In the genomic region with DNA sequence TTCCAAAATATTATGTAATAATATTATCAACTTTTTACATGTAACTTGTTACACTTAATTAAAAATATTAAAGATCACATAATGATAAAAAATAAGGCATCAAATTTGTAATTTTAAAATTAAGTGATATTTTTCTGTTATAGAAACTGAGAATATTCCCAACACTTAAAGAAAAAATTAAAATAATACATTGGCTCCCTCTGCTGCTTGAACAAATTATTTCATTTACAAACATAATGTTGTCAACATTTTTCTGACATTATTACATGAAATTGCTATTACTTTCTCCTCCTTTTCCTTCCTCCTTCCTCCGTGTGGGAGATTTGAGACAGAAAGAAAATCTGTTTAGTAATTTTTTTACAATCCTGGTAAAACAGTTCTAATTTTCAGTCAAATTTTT, we compare ENCODE assay signal across 11 cellular contexts. TPM values are rescaled to one million over a fixed set of nuclear protein-coding genes. Genes with fewer than 3 reads are reported as not detected.
DNase-seq lines count a peak whose midpoint lies in the region; ATAC-seq, FAIRE-seq and TF ChIP-seq lines count a peak whose summit lies in the region.
"Had no signal": no experiment of that assay in that cellular context is flagged by ENCODE, and none has a peak within 500 bp of the region (broad histone marks: within the 10 kb centered on the region; RNA-seq: fewer than 3 reads in every experiment).

No MANE protein-coding gene starts in this region.

- H3K36me3 ChIP-seq in kidney (ENCODE audit: control insufficient read depth in 1 of 2, insufficient read depth in 2 of 2, low read length in 2 of 2) = no peaks in the 10 kb centered on the region
- H3K36me3 ChIP-seq: prostate gland had no signal

- H3K27ac ChIP-seq in VCaP (no peak overlapping the region), kidney (ENCODE audit: low read depth in 2 of 2, low read length in 2 of 2) (no peak overlapping the region)
- H3K27ac ChIP-seq: prostate gland had no signal

- intact Hi-C loops in kidney (cut with DNase I) = loop anchor here (10.0 kb wide), 1 partner anchor 63 kb away; no protein-coding TSS in a partner anchor

- no peaks in the 10 kb centered on the region for H3K9me3 ChIP-seq in kidney (ENCODE audit: control insufficient read depth in 1 of 2, low read length in 2 of 2)
- H3K9me3 ChIP-seq: prostate gland had no signal

- DNase-seq in HT-29 (ENCODE audit: low spot score) = peak; percentile 63
- DNase-seq in kidney = no peak
- no peak for DNase-seq in stimulated activated CD4-positive, alpha-beta T cell treated with anti-CD3 and anti-CD28 coated beads, Interleukin-2, amount 100 ng/mL, for 48 hours
- DNase-seq in NCI-H1930 (lab: John Stamatoyannopoulos, UW) = no peak
- DNase-seq: head of caudate nucleus had no signal

- H3K4me3 ChIP-seq in kidney (ENCODE audit: low read length in 2 of 2) = no peak overlapping the region
- H3K4me3 ChIP-seq: prostate gland had no signal

- no peak overlapping the region for H3K9ac ChIP-seq in kidney (ENCODE audit: low read length in 2 of 2)

- FAIRE-seq in A204.1 (lab: Jason Lieb, UNC) (peak; percentile 97), kidney (lab: Jason Lieb, UNC) (peak; percentile 96)

- no peak for ATAC-seq in GM21528 (IDR thresholded peaks at IDR 0.05; ENCODE audit: low FRiP score, unreplicated experiment)
- no peak for ATAC-seq in HG03108 (IDR thresholded peaks at IDR 0.05; ENCODE audit: unreplicated experiment)
- ATAC-seq: stimulated activated memory B cell treated with anti-CD40 and anti-IgM and Interleukin-4, amounts not matched to agents 10 μg/mL and 1 μg/mL and 100 μg/mL, for 72 hours had no signal

- H3K4me1 ChIP-seq in kidney (ENCODE audit: control insufficient read depth in 1 of 2, insufficient read depth in 1 of 2, low read depth in 1 of 2, low read length in 2 of 2) = no peaks in the 10 kb centered on the region
- H3K4me1 ChIP-seq: prostate gland had no signal

- peak; percentile 57 for TF ChIP-seq CTCF in VCaP (conservative IDR thresholded peaks at IDR 0.05)
- peak; percentile 28 for TF ChIP-seq CTCF in kidney (IDR thresholded peaks at IDR 0.05; ENCODE audit: borderline replicate concordance, extremely low read depth, insufficient read depth)

RNA-seq across cellular contexts. Expression of a gene that starts 42.3 kb away (rescaled TPM):
- not detected in 2 replicates for total RNA-seq in HT-29 (2014; rRNA removed; shearing (Covaris generic))
- total RNA-seq in kidney = 23.0 TPM
- polyA plus RNA-seq in kidney (ENCODE audit: insufficient read depth, low read depth, low replicate concordance) = 3.8 TPM

Comparison
In these comparisons a context has a peak if more than half of its experiments do, and no peak if none do; other contexts are left out.
1. RNA of a gene that starts 42.3 kb away (total RNA-seq): 23.0 TPM in kidney (single experiment); not detected in HT-29; every median in the first group is over 10 times any median in the second.